In the genomic region with DNA sequence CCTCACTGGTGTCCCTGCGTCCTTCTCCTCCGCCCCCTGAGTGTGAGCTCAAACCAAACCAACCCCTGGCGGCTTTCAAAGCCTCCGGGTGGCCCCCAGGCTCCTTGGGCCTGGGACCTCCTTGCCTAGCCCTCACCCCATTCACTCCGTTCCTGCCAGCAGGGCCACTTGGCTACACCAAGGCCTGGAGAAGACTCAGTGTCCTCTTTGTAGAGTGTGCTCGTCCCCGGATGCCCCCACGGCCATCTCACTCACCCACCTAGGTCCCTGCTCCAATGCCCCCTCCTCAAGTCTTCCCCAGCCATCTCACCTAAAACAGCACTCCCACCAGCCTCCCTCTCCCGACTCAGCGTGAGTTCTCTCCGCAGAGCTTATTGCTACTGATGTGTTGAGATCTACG, we compare ENCODE assay signal across 17 cellular contexts. TPM values are rescaled to one million over a fixed set of nuclear protein-coding genes. Genes with fewer than 3 reads are reported as not detected.
DNase-seq lines count a peak whose midpoint lies in the region; ATAC-seq and TF ChIP-seq lines count a peak whose summit lies in the region.
"Had no signal": no experiment of that assay in that cellular context is flagged by ENCODE, and none has a peak within 500 bp of the region (broad histone marks: within the 10 kb centered on the region; RNA-seq: fewer than 3 reads in every experiment).

No MANE protein-coding gene starts in this region.

- peaks cover 3% of the 10 kb centered on the region for H3K36me3 Mint-ChIP-seq in activated naive CD4-positive, alpha-beta T cell treated with anti-CD3 and anti-CD28 coated beads, Interleukin-2, amount 10 ng/mL, durations not matched to agents 7 days and 5 days
- H3K36me3 Mint-ChIP-seq: activated CD8-positive, alpha-beta memory T cell treated with anti-CD3 and anti-CD28 coated beads, Interleukin-2, amount 10 ng/mL, durations not matched to agents 7 days and 5 days had no signal

- H3K4me3 ChIP-seq in Panc1 (ENCODE audit: low read depth in 2 of 2, low read length in 2 of 2) (no peak overlapping the region), iPS-20b (ENCODE audit: low read length) (peak overlapping the region; percentile 18; the same call in 1 of the 2 replicates), smooth muscle cell (no peak overlapping the region)

- peak overlapping the region; percentile 18 for H3K4me3 Mint-ChIP-seq in activated naive CD4-positive, alpha-beta T cell treated with anti-CD3 and anti-CD28 coated beads, Interleukin-2, amount 10 ng/mL, durations not matched to agents 7 days and 5 days

- intact Hi-C loops in Panc1 (cut with micrococcal nuclease; ENCODE audit: unreplicated experiment): no loop called here

- in situ Hi-C loops in Panc1 (cut with HindIII; ENCODE audit: low pct_unique_long_range_greater_than_20kb, low sequenced_read_pairs): no loop called here

- H3K27me3 ChIP-seq in Panc1 (ENCODE audit: control insufficient read depth, insufficient read depth, low read length): no peaks in the 10 kb centered on the region
- peaks cover 5% of the 10 kb centered on the region; the same call in 1 of the 2 replicates for H3K27me3 ChIP-seq in iPS-20b (ENCODE audit: insufficient read depth, low read length)
- peaks cover 5% of the 10 kb centered on the region for H3K27me3 ChIP-seq in smooth muscle cell (ENCODE audit: low read depth)

- H3K4me1 ChIP-seq in Panc1 (ENCODE audit: control insufficient read depth, insufficient read depth, low read length) (peaks cover 8% of the 10 kb centered on the region), iPS-20b (ENCODE audit: insufficient read depth, low read length) (peaks cover 12% of the 10 kb centered on the region; the same call in 1 of the 2 replicates), smooth muscle cell (ENCODE audit: low read depth) (peaks cover 14% of the 10 kb centered on the region)

- H3K4me2 ChIP-seq in smooth muscle cell: peak overlapping the region; percentile 99

- H3K27me3 Mint-ChIP-seq in activated naive CD4-positive, alpha-beta T cell treated with anti-CD3 and anti-CD28 coated beads, Interleukin-2, amount 10 ng/mL, durations not matched to agents 7 days and 5 days: no peaks in the 10 kb centered on the region
- H3K27me3 Mint-ChIP-seq: activated CD8-positive, alpha-beta memory T cell treated with anti-CD3 and anti-CD28 coated beads, Interleukin-2, amount 10 ng/mL, durations not matched to agents 7 days and 5 days; central memory CD8-positive, alpha-beta T cell; effector memory CD8-positive, alpha-beta T cell had no signal

- H3K27ac Mint-ChIP-seq in activated naive CD4-positive, alpha-beta T cell treated with anti-CD3 and anti-CD28 coated beads, Interleukin-2, amount 10 ng/mL, durations not matched to agents 7 days and 5 days: no peak overlapping the region
- H3K27ac Mint-ChIP-seq: activated CD8-positive, alpha-beta memory T cell treated with anti-CD3 and anti-CD28 coated beads, Interleukin-2, amount 10 ng/mL, durations not matched to agents 7 days and 5 days had no signal

- H3K9ac ChIP-seq in iPS-20b (ENCODE audit: low read depth, low read length): no peak overlapping the region
- H3K9ac ChIP-seq in smooth muscle cell (ENCODE audit: low read depth): no peak overlapping the region

- H3K36me3 ChIP-seq in Panc1 (ENCODE audit: control insufficient read depth, insufficient read depth, low read length) (no peaks in the 10 kb centered on the region; the same call in 1 of the 2 replicates), iPS-20b (ENCODE audit: insufficient read depth, low read depth, low read length) (peaks cover 33% of the 10 kb centered on the region), smooth muscle cell (ENCODE audit: low read depth) (no peaks in the 10 kb centered on the region)

- H4K20me1 ChIP-seq in smooth muscle cell (ENCODE audit: low read depth): peaks cover 29% of the 10 kb centered on the region

- ATAC-seq in Panc1 (no peak), omental fat pad (ENCODE audit: low FRiP score) (no peak)
- ATAC-seq: activated CD8-positive, alpha-beta memory T cell treated with anti-CD3 and anti-CD28 coated beads, Interleukin-2, amount 10 ng/mL, durations not matched to agents 7 days and 5 days; effector memory CD8-positive, alpha-beta T cell had no signal

- DNase-seq in activated naive CD4-positive, alpha-beta T cell treated with anti-CD3 and anti-CD28 coated beads, Interleukin-2, amount 10 ng/mL, durations not matched to agents 7 days and 5 days: no peak
- DNase-seq in activated naive CD4-positive, alpha-beta T cell treated with anti-CD3 and anti-CD28 coated beads, Interleukin-2, amount 50 U/mL, for 16 hours: no peak
- DNase-seq in Panc1 (ENCODE audit: low read depth, low spot score): no peak
- no peak for DNase-seq in smooth muscle cell (lab: John Stamatoyannopoulos, UW; ENCODE audit: unreplicated experiment)
- DNase-seq in stimulated activated CD4-positive, alpha-beta T cell treated with anti-CD3 and anti-CD28 coated beads, Interleukin-4, amount 100 ng/mL, for 1 hour: no peak
- no peak for DNase-seq in omental fat pad (ENCODE audit: low spot score)
- no peak for DNase-seq in stimulated activated CD4-positive, alpha-beta T cell treated with anti-CD3 and anti-CD28 coated beads, Interleukin-4, amount 100 ng/mL, for 4 hours
- DNase-seq: activated CD8-positive, alpha-beta memory T cell treated with anti-CD3 and anti-CD28 coated beads, Interleukin-2, amount 10 ng/mL, durations not matched to agents 7 days and 5 days; effector memory CD8-positive, alpha-beta T cell; GOT3; NCI-H1436 treated with DMSO at 0.1 percent for 48 hours; NCI-H2227 treated with DMSO at 0.1 percent for 48 hours; WERI-Rb-1 had no signal

- TSS peak; percentile 58 for BruUV-seq in Panc1 (replicated peaks; lab: Mats Ljungman, UMichigan)

- no peak overlapping the region for H2AFZ ChIP-seq in smooth muscle cell (ENCODE audit: low read depth)

- no peak overlapping the region for H3K27ac ChIP-seq in Panc1 (ENCODE audit: low read length)
- no peak overlapping the region for H3K27ac ChIP-seq in iPS-20b (ENCODE audit: low read length)
- no peak overlapping the region for H3K27ac ChIP-seq in smooth muscle cell (ENCODE audit: low read depth)
- H3K27ac ChIP-seq: WERI-Rb-1 had no signal

- POLR2A ChIA-PET in Panc1 (lab: Charles Lee): no interaction called here

- H3K4me1 Mint-ChIP-seq in activated naive CD4-positive, alpha-beta T cell treated with anti-CD3 and anti-CD28 coated beads, Interleukin-2, amount 10 ng/mL, durations not matched to agents 7 days and 5 days: peaks cover 30% of the 10 kb centered on the region

- TF ChIP-seq CTCF in Panc1 (IDR thresholded peaks at IDR 0.05): no peak
- TF ChIP-seq CTCF in smooth muscle cell (IDR thresholded peaks at IDR 0.05; ENCODE audit: borderline replicate concordance, insufficient read depth, poor library complexity, severe bottlenecking): no peak
- TF ChIP-seq CTCF in omental fat pad (IDR thresholded peaks at IDR 0.05): no peak

- H3K9me3 Mint-ChIP-seq in activated naive CD4-positive, alpha-beta T cell treated with anti-CD3 and anti-CD28 coated beads, Interleukin-2, amount 10 ng/mL, durations not matched to agents 7 days and 5 days: no peaks in the 10 kb centered on the region
- H3K9me3 Mint-ChIP-seq: central memory CD8-positive, alpha-beta T cell had no signal

- no peaks in the 10 kb centered on the region for H3K79me2 ChIP-seq in smooth muscle cell (ENCODE audit: low read depth)

- H3F3A ChIP-seq in smooth muscle cell (ENCODE audit: low read depth): no peaks in the 10 kb centered on the region

- CTCF ChIA-PET in activated naive CD4-positive, alpha-beta T cell treated with anti-CD3 and anti-CD28 coated beads, Interleukin-2, amount 10 ng/mL, durations not matched to agents 7 days and 5 days (lab: Charles Lee): interaction anchor here (1.6 kb wide), 1 partner anchor 20 kb away, joined by 3 read pairs; no protein-coding TSS in a partner anchor
- CTCF ChIA-PET in Panc1 (lab: Charles Lee): no interaction called here

- 90% methylated on average over 10 of the region's 12 CpGs for WGBS in smooth muscle cell (ENCODE audit: low lambda C conversion rate)

- H3K9me3 ChIP-seq in Panc1 (ENCODE audit: control insufficient read depth, insufficient read depth, low read depth, low read length): no peaks in the 10 kb centered on the region
- no peaks in the 10 kb centered on the region for H3K9me3 ChIP-seq in iPS-20b (ENCODE audit: insufficient read depth, low read depth, low read length)
- H3K9me3 ChIP-seq in smooth muscle cell (replicated peaks; ENCODE audit: low read depth): no peaks in the 10 kb centered on the region

RNA-seq across cellular contexts. Expression of a gene that starts 7.2 kb away (rescaled TPM):
- not detected for total RNA-seq in Panc1 (2021; ENCODE audit: unreplicated experiment)
- 0.10 TPM for polyA plus RNA-seq in Panc1 (2012; ENCODE audit: insufficient read length)
- not detected in 2 replicates for total RNA-seq in smooth muscle cell
- polyA plus RNA-seq in smooth muscle cell: not detected in 2 replicates
- not detected for total RNA-seq in omental fat pad
- total RNA-seq: activated CD8-positive, alpha-beta memory T cell treated with anti-CD3 and anti-CD28 coated beads, Interleukin-2, amount 10 ng/mL, durations not matched to agents 7 days and 5 days; mucosa of gallbladder; pulmonary artery endothelial cell had no signal

RNA-seq across cellular contexts. Expression of a gene that starts 27.5 kb away (rescaled TPM):
- total RNA-seq in Panc1 (2021; ENCODE audit: unreplicated experiment) (35.5 TPM), smooth muscle cell (1.3 and 5.3 TPM in 2 replicates), omental fat pad (1 to 10 TPM in 2 of 4 donors, not detected in 2; 4.3 to 4.6 TPM)
- 37.1 TPM for polyA plus RNA-seq in Panc1 (2012; ENCODE audit: insufficient read length)
- polyA plus RNA-seq in smooth muscle cell: 14.9 and 15.2 TPM in 2 replicates
- total RNA-seq: activated CD8-positive, alpha-beta memory T cell treated with anti-CD3 and anti-CD28 coated beads, Interleukin-2, amount 10 ng/mL, durations not matched to agents 7 days and 5 days had no signal

RNA-seq across cellular contexts. Expression of a gene that starts 51.2 kb away (rescaled TPM):
- 51.0 TPM for total RNA-seq in Panc1 (2021; ENCODE audit: unreplicated experiment)
- 32.2 TPM for polyA plus RNA-seq in Panc1 (2012; ENCODE audit: insufficient read length)
- 24.9 and 31.6 TPM in 2 replicates for total RNA-seq in smooth muscle cell
- 37.3 and 38.0 TPM in 2 replicates for polyA plus RNA-seq in smooth muscle cell
- 10 to 100 TPM; 21.6 to 33.5 (median 30.9) TPM for total RNA-seq in omental fat pad
